ENCODE assay signal across 6 cellular contexts in genomic region chr1:90144820-90145219, GRCh38.
"Had no signal": no experiment of that assay in that cellular context is flagged by ENCODE, and none has a peak within 500 bp of the region (broad histone marks: within the 10 kb centered on the region; RNA-seq: fewer than 3 reads in every experiment).

No MANE protein-coding gene starts in this region.

- H3K4me3 Mint-ChIP-seq: GM23338, H9 had no signal

- H3K27ac Mint-ChIP-seq: GM23338, H9 had no signal

- H3K4me3 ChIP-seq: GM23338, K562 had no signal

- DNase-seq: H9, HCEC 1CT, IMR-90, KG1 had no signal

- H3K4me1 Mint-ChIP-seq: GM23338, H9 had no signal
